8 cellular contexts compared by ENCODE assay signal in the genomic region with DNA sequence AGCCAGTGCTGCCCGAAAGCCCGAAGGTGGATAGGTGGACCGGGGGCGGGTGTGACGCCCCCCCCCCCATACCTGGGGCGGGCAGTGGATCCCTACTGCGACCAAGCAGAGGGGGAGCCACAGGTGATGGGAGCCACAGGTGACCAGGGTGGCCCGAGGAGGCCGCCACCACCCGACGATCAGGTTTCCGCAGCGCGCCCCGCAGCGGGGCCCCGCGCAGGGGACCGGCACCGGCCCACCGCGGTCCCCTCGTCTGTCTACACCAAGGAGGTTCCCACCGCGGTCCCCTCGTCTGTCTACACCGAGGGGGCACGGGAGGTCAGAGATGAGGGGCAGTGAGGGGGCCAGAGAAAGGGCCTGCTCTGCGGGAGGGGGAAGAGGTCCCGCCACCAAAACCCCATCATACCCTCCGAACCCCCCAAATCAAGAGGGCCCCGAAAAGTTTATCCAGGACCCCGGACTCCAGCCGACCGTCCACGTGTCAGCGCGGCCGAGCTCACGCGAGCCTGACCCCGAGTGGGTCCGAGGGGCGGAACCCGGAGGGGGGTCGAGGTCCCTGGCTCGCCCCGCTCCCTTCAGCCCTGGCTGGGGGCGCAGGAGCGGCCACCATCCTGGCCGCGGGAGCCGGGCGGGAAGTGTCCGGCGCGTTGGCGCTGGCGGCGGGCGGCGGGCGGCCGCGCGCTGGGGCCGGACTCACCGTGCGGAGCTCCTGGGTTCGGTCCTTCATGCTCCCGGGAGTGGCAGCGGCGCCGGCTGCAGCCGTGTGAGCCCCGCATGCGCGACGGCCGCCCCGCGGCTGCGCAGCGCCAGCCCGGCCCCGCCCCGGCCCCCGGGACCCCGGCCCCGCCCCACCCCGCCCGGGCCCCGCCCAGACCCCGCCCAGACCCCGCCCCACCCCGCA. TPM values are rescaled to one million over a fixed set of nuclear protein-coding genes. Genes with fewer than 3 reads are reported as not detected.
DNase-seq lines count a peak whose midpoint lies in the region; ATAC-seq and TF ChIP-seq lines count a peak whose summit lies in the region.

Gene STX1A (minus strand): TSS at position 765 of the 901 bp plus-strand sequence. CDS start 38 bp downstream, at position 727.

- no peaks in the 10 kb centered on the region for H3K27me3 ChIP-seq in CD4-positive, alpha-beta T cell (ENCODE audit: control insufficient read depth, insufficient read depth, low read length)
- H3K27me3 ChIP-seq in SK-N-SH (ENCODE audit: insufficient read depth) = no peaks in the 10 kb centered on the region
- peaks cover 7% of the 10 kb centered on the region for H3K27me3 ChIP-seq in cardiac muscle cell
- no peaks in the 10 kb centered on the region for H3K27me3 ChIP-seq in aorta (ENCODE audit: control insufficient read depth in 1 of 2, insufficient read depth in 2 of 2, low read length in 1 of 2)

- ATAC-seq in CD4-positive, alpha-beta T cell (ENCODE audit: poor library complexity) = peak; percentile 80
- ATAC-seq in GM19452 (IDR thresholded peaks at IDR 0.05; ENCODE audit: unreplicated experiment) (peak; percentile 77), aorta (ENCODE audit: low FRiP score) (peak; percentile 62)
- ATAC-seq in activated naive CD8-positive, alpha-beta T cell treated with anti-CD3 and anti-CD28 coated beads, Interleukin-2, amount 10 ng/mL, durations not matched to agents 7 days and 5 days (ENCODE audit: low read depth) = peak; percentile 82

- peaks cover 41% of the 10 kb centered on the region for H4K20me1 ChIP-seq in SK-N-SH (ENCODE audit: insufficient read depth)

- no peak within 1 kb of the TSS for H3K27ac ChIP-seq in CD4-positive, alpha-beta T cell (ENCODE audit: low read depth, low read length)
- H3K27ac ChIP-seq in SK-N-SH (ENCODE audit: low read depth in 2 of 2, low read length in 1 of 2) (peak within 1 kb of the TSS; percentile 12 to 88; a peak in 3 of 4 replicates), cardiac muscle cell (no peak within 1 kb of the TSS), aorta (ENCODE audit: low read depth in 1 of 2, low read length in 2 of 2) (no peak within 1 kb of the TSS)

- H3K36me3 ChIP-seq in SK-N-SH (replicated peaks in 1 of 2; ENCODE audit: control insufficient read depth in 1 of 2, insufficient read depth in 2 of 2, low read length in 1 of 2) (peaks cover 0 to 21% of the 10 kb centered on the region in 2 experiments), cardiac muscle cell (no peaks in the 10 kb centered on the region), aorta (ENCODE audit: control insufficient read depth in 1 of 2, insufficient read depth in 2 of 2, low read length in 1 of 2) (no peaks in the 10 kb centered on the region)

- peaks cover 16% of the 10 kb centered on the region for H3K4me1 Mint-ChIP-seq in CD4-positive, alpha-beta T cell (ENCODE audit: low read depth)
- peaks cover 28% of the 10 kb centered on the region for H3K4me1 Mint-ChIP-seq in activated naive CD8-positive, alpha-beta T cell treated with anti-CD3 and anti-CD28 coated beads, Interleukin-2, amount 10 ng/mL, durations not matched to agents 7 days and 5 days

- H3K9me2 ChIP-seq in SK-N-SH = no peaks in the 10 kb centered on the region

- CTCF ChIA-PET in CD4-positive, alpha-beta T cell (lab: Charles Lee) = interaction anchor here (2.3 kb wide), 1 partner anchor 15 kb away, joined by 13 read pairs; no protein-coding TSS in a partner anchor
- CTCF ChIA-PET in SK-N-SH (lab: Yijun Ruan, JAX) = interaction anchor here (0.6 to 8.6 kb wide), 12 partner anchors 10 to 256 kb away, joined by 3 to 326 read pairs (median 5); partner anchors contain the start of genes ABHD11, MLXIPL and VPS37D

- WGBS in SK-N-SH (ENCODE audit: low lambda C conversion rate) = 3% methylated on average over 31 of the region's 96 CpGs
- 0 to 1% methylated on average over 58 to 96 of the region's 96 CpGs for WGBS in aorta, 2 donors

- H3K4me1 ChIP-seq in SK-N-SH (ENCODE audit: control insufficient read depth in 1 of 2, insufficient read depth in 2 of 2, low read depth in 1 of 2, low read length in 1 of 2) = peaks cover 23 to 38% of the 10 kb centered on the region in 2 experiments; a peak in 3 of 4 replicates
- no peaks in the 10 kb centered on the region for H3K4me1 ChIP-seq in cardiac muscle cell (ENCODE audit: low read depth)
- H3K4me1 ChIP-seq in aorta (ENCODE audit: control insufficient read depth in 1 of 2, insufficient read depth in 2 of 2, low read length in 2 of 2) = no peaks in the 10 kb centered on the region

- H3K9ac ChIP-seq in SK-N-SH = peak within 1 kb of the TSS; percentile 96

- intact Hi-C loops in CD4-positive, alpha-beta T cell (cut with DNase I, micrococcal nuclease) = loop anchor here (2.0 to 5.0 kb wide), 3 partner anchors 20 to 892 kb away; partner anchors contain the start of genes ABHD11 (in 1 of the 2) and TYW1B (in 1 of the 2)
- intact Hi-C loops in posterior cingulate gyrus (cut with DNase I) = loop anchor here (5.0 kb wide), 1 partner anchor 37 kb away; the partner anchor contains the start of genes BUD23 and DNAJC30
- intact Hi-C loops in aorta (cut with DNase I) = no loop called here

- POLR2A ChIA-PET in CD4-positive, alpha-beta T cell (lab: Charles Lee) = interaction anchor here (0.6 to 1.3 kb wide), 3 partner anchors 20 to 162 kb away, joined by 4 to 14 read pairs (median 6); partner anchors contain the start of gene ABHD11
- POLR2A ChIA-PET in SK-N-SH (lab: Yijun Ruan, JAX) = interaction anchor here (0.7 to 1.2 kb wide), 3 partner anchors 21 to 197 kb away, joined by 3 to 6 read pairs (median 5); partner anchors contain the start of genes BAZ1B and TBL2
- POLR2A ChIA-PET in activated naive CD8-positive, alpha-beta T cell treated with anti-CD3 and anti-CD28 coated beads, Interleukin-2, amount 10 ng/mL, durations not matched to agents 7 days and 5 days (lab: Charles Lee) = interaction anchor here (0.8 to 1.5 kb wide), 5 partner anchors 16 to 124 kb away, joined by 3 to 4 read pairs (median 3); partner anchors contain the start of genes ABHD11 and METTL27

- peak within 1 kb of the TSS; percentile 95 for H3K4me3 Mint-ChIP-seq in CD4-positive, alpha-beta T cell
- H3K4me3 Mint-ChIP-seq in activated naive CD8-positive, alpha-beta T cell treated with anti-CD3 and anti-CD28 coated beads, Interleukin-2, amount 10 ng/mL, durations not matched to agents 7 days and 5 days = peak within 1 kb of the TSS; percentile 86

- peak within 1 kb of the TSS; percentile 66; the same call in 1 of the 2 replicates for H2AFZ ChIP-seq in SK-N-SH (ENCODE audit: low read depth)

- H3K36me3 Mint-ChIP-seq in CD4-positive, alpha-beta T cell (ENCODE audit: low read depth) = no peaks in the 10 kb centered on the region
- H3K36me3 Mint-ChIP-seq in activated naive CD8-positive, alpha-beta T cell treated with anti-CD3 and anti-CD28 coated beads, Interleukin-2, amount 10 ng/mL, durations not matched to agents 7 days and 5 days = no peaks in the 10 kb centered on the region

- H3K27me3 Mint-ChIP-seq in CD4-positive, alpha-beta T cell = peaks cover 4% of the 10 kb centered on the region
- peaks cover 32% of the 10 kb centered on the region for H3K27me3 Mint-ChIP-seq in activated naive CD8-positive, alpha-beta T cell treated with anti-CD3 and anti-CD28 coated beads, Interleukin-2, amount 10 ng/mL, durations not matched to agents 7 days and 5 days

- no peak for TF ChIP-seq CTCF in CD4-positive, alpha-beta T cell (IDR thresholded peaks at IDR 0.05)
- TF ChIP-seq CTCF in SK-N-SH (IDR thresholded peaks at IDR 0.05) (no peak), cardiac muscle cell (IDR thresholded peaks at IDR 0.05; ENCODE audit: low read depth, low read length) (no peak)

- peaks cover 51% of the 10 kb centered on the region for H3K79me2 ChIP-seq in SK-N-SH (ENCODE audit: insufficient read depth)

- H3F3A ChIP-seq in SK-N-SH (replicated peaks; ENCODE audit: insufficient read depth) = peaks cover 29% of the 10 kb centered on the region

- H3K4me3 ChIP-seq in SK-N-SH (ENCODE audit: low read depth in 2 of 2, low read length in 1 of 2) = peak within 1 kb of the TSS; percentile 75 to 87
- H3K4me3 ChIP-seq in cardiac muscle cell = peak within 1 kb of the TSS; percentile 99
- peak within 1 kb of the TSS; percentile 20 to 94 for H3K4me3 ChIP-seq in aorta (ENCODE audit: low read length in 2 of 2)

- no peak for TF ChIP-seq EP300 in SK-N-SH (IDR thresholded peaks at IDR 0.05; ENCODE audit: borderline replicate concordance in 1 of 2, low read depth in 1 of 2, low read length in 1 of 2)

- H3K9me3 Mint-ChIP-seq in CD4-positive, alpha-beta T cell = no peaks in the 10 kb centered on the region
- no peaks in the 10 kb centered on the region for H3K9me3 Mint-ChIP-seq in activated naive CD8-positive, alpha-beta T cell treated with anti-CD3 and anti-CD28 coated beads, Interleukin-2, amount 10 ng/mL, durations not matched to agents 7 days and 5 days

- peak within 1 kb of the TSS; percentile 99 for H3K4me2 ChIP-seq in SK-N-SH

- H3K27ac Mint-ChIP-seq in CD4-positive, alpha-beta T cell = peak within 1 kb of the TSS; percentile 49
- peak within 1 kb of the TSS; percentile 62 for H3K27ac Mint-ChIP-seq in activated naive CD8-positive, alpha-beta T cell treated with anti-CD3 and anti-CD28 coated beads, Interleukin-2, amount 10 ng/mL, durations not matched to agents 7 days and 5 days

- peak; percentile 40 to 76 (median 64) for DNase-seq in CD4-positive, alpha-beta T cell
- DNase-seq in HUDEP-2 (lab: John Stamatoyannopoulos, UW; ENCODE audit: unreplicated experiment in 76 of 76) (peak in 50 of 76 experiments; percentile 2 to 65 (median 35)), SK-N-SH (peak; percentile 100), cardiac muscle cell (ENCODE audit: low read depth in 1 of 2, low spot score in 1 of 2) (peak; percentile 75 to 87), posterior cingulate gyrus (peak in 7 of 10 donors; percentile 54 to 97 (median 71)), aorta (peak; percentile 81 to 91)
- peak; percentile 85 for DNase-seq in activated naive CD8-positive, alpha-beta T cell treated with anti-CD3 and anti-CD28 coated beads, Interleukin-2, amount 10 ng/mL, durations not matched to agents 7 days and 5 days

- no peaks in the 10 kb centered on the region for H3K9me3 ChIP-seq in CD4-positive, alpha-beta T cell (ENCODE audit: control insufficient read depth, low read length)
- H3K9me3 ChIP-seq in SK-N-SH (no peaks in the 10 kb centered on the region), cardiac muscle cell (ENCODE audit: low read depth) (no peaks in the 10 kb centered on the region), aorta (ENCODE audit: control insufficient read depth, low read length) (no peaks in the 10 kb centered on the region)

- TF ChIP-seq RAD21 in SK-N-SH (IDR thresholded peaks at IDR 0.05; ENCODE audit: low read length) = no peak

TF ChIP-seq in SK-N-SH, 30 proteins besides CTCF, POLR2A, EP300 and RAD21 (continues in another document):
- TF ChIP-seq TAF1 (IDR thresholded peaks at IDR 0.05; ENCODE audit: borderline replicate concordance, low read depth, low read length) = peak; percentile 69; the same call in 1 of the 2 replicates

RNA-seq across cellular contexts. Expression of gene STX1A, which starts in this region (rescaled TPM):
- 10 to 100 TPM; 15.5 to 20.7 TPM for total RNA-seq in CD4-positive, alpha-beta T cell
- polyA plus RNA-seq in SK-N-SH (2012; rRNA removed) = 81.2 and 91.1 TPM in 2 replicates
- 40.6 and 54.4 TPM in 2 replicates for polyA plus RNA-seq in SK-N-SH (2012; cell fraction: cytosol; rRNA removed)
- 330 and 340 TPM in 2 replicates for polyA plus RNA-seq in SK-N-SH (2012; cell fraction: nucleus; rRNA removed)
- total RNA-seq in activated naive CD8-positive, alpha-beta T cell treated with anti-CD3 and anti-CD28 coated beads, Interleukin-2, amount 10 ng/mL, durations not matched to agents 7 days and 5 days = 1 to 10 TPM; 8.0 to 9.9 TPM
- total RNA-seq in cardiac muscle cell = 14.4 and 20.6 TPM in 2 replicates
- 9.8 and 11.8 TPM in 2 replicates for polyA plus RNA-seq in cardiac muscle cell
- 10 to 100 TPM; 10.2 to 14.7 TPM for total RNA-seq in aorta
- 10 to 100 TPM in 1 of 2 donors, 1 to 10 TPM in 1; 2.6 to 13.4 TPM for polyA plus RNA-seq in aorta

Comparison
In these comparisons a context has a peak if more than half of its experiments do, and no peak if none do; other contexts are left out.
1. DNase-seq: peak in every context shown above with its lines; median percentile 100 in SK-N-SH; 86 in aorta; 85 in activated naive CD8-positive, alpha-beta T cell treated with anti-CD3 and anti-CD28 coated beads, Interleukin-2, amount 10 ng/mL, durations not matched to agents 7 days and 5 days; 81 in cardiac muscle cell; 71 in posterior cingulate gyrus; 64 in CD4-positive, alpha-beta T cell; 35 in HUDEP-2.
2. H3K27ac ChIP-seq: peak in SK-N-SH (2 of 2); none in CD4-positive, alpha-beta T cell (single experiment), cardiac muscle cell (single experiment) and aorta (0 of 2).
3. intact Hi-C loops: an anchor here in CD4-positive, alpha-beta T cell (2.0 to 5.0 kb wide) and posterior cingulate gyrus (5.0 kb wide); none called in aorta.
4. Peak in every context shown above with its lines, with median percentiles within 50 percentile points of each other: ATAC-seq and H3K4me3 ChIP-seq.